8 cellular contexts compared by ENCODE assay signal in the genomic region with DNA sequence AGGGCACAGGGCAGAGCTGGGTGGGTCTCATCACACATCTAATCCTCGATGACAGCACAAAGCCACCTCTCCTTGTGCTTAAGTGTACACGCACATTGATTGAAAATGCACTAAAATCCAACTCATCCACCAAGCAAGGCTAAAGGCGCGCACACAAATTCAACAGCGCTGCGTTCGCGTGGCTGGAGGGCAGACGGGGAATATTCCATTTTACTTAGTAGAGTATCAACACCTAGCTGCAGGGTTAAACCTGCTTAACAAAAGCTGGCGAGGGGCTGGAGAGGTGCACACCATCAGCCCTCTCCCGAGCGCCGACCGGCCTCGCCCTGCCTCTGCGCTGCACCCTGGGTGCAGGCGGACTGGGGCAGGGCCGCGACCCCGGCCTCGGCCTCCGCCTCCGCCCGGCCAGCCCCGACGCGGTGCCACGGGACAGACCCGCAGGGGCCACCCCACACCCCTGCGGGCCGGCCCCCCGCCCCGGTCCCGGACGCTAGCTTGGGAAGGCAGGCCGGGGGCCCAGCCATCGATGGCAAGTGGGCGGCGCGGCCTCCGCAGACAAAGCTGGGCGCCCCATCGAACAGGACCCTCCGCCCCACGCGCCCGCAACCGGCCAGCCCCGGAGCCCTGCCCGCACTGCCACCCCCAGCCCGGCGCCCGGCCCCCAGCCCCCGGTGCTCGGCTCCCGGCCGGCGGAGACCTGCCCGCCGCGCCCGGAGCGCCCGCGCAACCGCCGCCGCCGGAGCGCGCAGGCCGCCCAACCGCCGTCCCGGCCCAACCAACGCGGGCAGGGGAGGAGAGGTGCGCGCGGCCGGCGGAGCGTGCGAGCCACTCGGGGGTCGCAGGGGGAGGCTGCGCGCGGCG. TPM values are rescaled to one million over a fixed set of nuclear protein-coding genes. Genes with fewer than 3 reads are reported as not detected.
DNase-seq lines count a peak whose midpoint lies in the region; ATAC-seq and TF ChIP-seq lines count a peak whose summit lies in the region.

No MANE protein-coding gene starts in this region.

- intact Hi-C loops in CD14-positive monocyte (cut with micrococcal nuclease) (loop anchor here (1.0 to 5.0 kb wide), 6 partner anchors 41 to 131 kb away; a partner anchor contains a TSS), sciatic nerve (cut with DNase I) (loop anchor here (10.0 kb wide), 1 partner anchor 63 kb away; a partner anchor contains a TSS)

- H3K27ac Mint-ChIP-seq in CD14-positive monocyte, result peak overlapping the region; percentile 85 to 100 (median 91)

- H3K9me3 Mint-ChIP-seq in CD14-positive monocyte, result peaks cover 0 to 1% (median 0%) of the 10 kb centered on the region in 7 donors

- no peaks in the 10 kb centered on the region for H3K27me3 Mint-ChIP-seq in CD14-positive monocyte (ENCODE audit: low read depth in 3 of 3)

- peak; percentile 28 for ATAC-seq in GM19035 (IDR thresholded peaks at IDR 0.05; ENCODE audit: unreplicated experiment)
- ATAC-seq in HG03280 (IDR thresholded peaks at IDR 0.05; ENCODE audit: unreplicated experiment), result peak; percentile 33
- no peak for ATAC-seq in sciatic nerve

- H3K4me3 Mint-ChIP-seq in CD14-positive monocyte, result peak overlapping the region; percentile 91

- H3K4me1 Mint-ChIP-seq in CD14-positive monocyte, result peaks cover 44% of the 10 kb centered on the region

- H3K36me3 Mint-ChIP-seq in CD14-positive monocyte, result peaks cover 5 to 8% of the 10 kb centered on the region in 2 donors

- DNase-seq in CD14-positive monocyte (ENCODE audit: low spot score) (no peak), RPMI8226 (peak; percentile 40), astrocyte of the hippocampus (ENCODE audit: low read depth, low spot score) (peak; percentile 58), hypothalamus (lab: John Stamatoyannopoulos, UW) (peak in 31 of 51 donors; percentile 12 to 80 (median 45)), sciatic nerve (ENCODE audit: low spot score) (peak; percentile 73), NCI-H187 treated with DMSO at 0.1 percent for 48 hours (lab: John Stamatoyannopoulos, UW) (no peak)

- TF ChIP-seq CTCF in CD14-positive monocyte (IDR thresholded peaks at IDR 0.05), result no peak

RNA-seq across cellular contexts. Expression of a gene that starts 0.9 kb away (rescaled TPM):
- 1 to 10 TPM in 1 of 2 donors, under 1 TPM in 1; 0.64 to 1.1 TPM for polyA plus RNA-seq in CD14-positive monocyte
- total RNA-seq in sciatic nerve, result 12.3 TPM

Comparison
In these comparisons a context has a peak if more than half of its experiments do, and no peak if none do; other contexts are left out.
1. DNase-seq: peak in RPMI8226 (single experiment), astrocyte of the hippocampus (single experiment), hypothalamus (31 of 51) and sciatic nerve (single experiment); none in CD14-positive monocyte (single experiment) and NCI-H187 treated with DMSO at 0.1 percent for 48 hours (single experiment).